ENCODE assay signal across 1 cellular context in the genomic region with DNA sequence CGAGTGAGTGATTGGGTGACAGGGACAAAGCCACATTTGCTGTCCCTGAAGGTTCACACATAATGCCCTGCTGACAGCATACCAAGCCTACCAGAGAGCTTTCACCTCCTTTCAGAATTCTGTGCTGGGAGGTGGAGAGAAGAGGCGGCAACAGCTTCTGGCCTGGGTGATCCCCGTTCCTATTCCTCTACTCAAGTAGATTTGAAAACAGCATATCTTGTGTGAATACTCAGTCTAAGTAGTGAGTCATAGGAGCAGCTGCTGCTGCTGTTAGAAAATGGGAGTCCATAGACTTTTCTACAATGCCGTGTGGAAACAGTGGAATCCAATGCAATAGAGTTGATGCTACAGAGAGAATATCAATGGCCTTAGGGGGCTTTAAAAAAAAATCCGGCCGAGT.
TF ChIP-seq lines count a peak whose summit lies in the region.

No MANE protein-coding gene starts in this region.

TF ChIP-seq in SK-N-SH treated with all-trans-retinoic acid at 6 μM for 48 hours, 23 proteins besides CTCF, POLR2A, EP300 and RAD21 (continued from another document):
- TF ChIP-seq, protein P1, sequence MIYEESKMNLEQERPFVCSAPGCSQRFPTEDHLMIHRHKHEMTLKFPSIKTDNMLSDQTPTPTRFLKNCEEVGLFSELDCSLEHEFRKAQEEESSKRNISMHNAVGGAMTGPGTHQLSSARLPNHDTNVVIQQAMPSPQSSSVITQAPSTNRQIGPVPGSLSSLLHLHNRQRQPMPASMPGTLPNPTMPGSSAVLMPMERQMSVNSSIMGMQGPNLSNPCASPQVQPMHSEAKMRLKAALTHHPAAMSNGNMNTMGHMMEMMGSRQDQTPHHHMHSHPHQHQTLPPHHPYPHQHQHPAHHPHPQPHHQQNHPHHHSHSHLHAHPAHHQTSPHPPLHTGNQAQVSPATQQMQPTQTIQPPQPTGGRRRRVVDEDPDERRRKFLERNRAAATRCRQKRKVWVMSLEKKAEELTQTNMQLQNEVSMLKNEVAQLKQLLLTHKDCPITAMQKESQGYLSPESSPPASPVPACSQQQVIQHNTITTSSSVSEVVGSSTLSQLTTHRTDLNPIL (CRISPR knock-in tag; IDR thresholded peaks at IDR 0.05; ENCODE audit: low read depth) = no peak
- TF ChIP-seq ZFP3 (CRISPR knock-in tag; IDR thresholded peaks at IDR 0.05) (no peak), ZNF565 (CRISPR knock-in tag; conservative IDR thresholded peaks at IDR 0.05; ENCODE audit: low read depth) (no peak), SNAI2 (CRISPR knock-in tag; IDR thresholded peaks at IDR 0.05) (no peak), RARB (CRISPR knock-in tag; IDR thresholded peaks at IDR 0.05) (no peak), ARNTL (CRISPR knock-in tag; IDR thresholded peaks at IDR 0.05; ENCODE audit: borderline replicate concordance, low read depth) (no peak), PPARA (CRISPR knock-in tag; IDR thresholded peaks at IDR 0.05; ENCODE audit: borderline replicate concordance) (no peak)
TF ChIP-seq in SK-N-SH treated with all-trans-retinoic acid at 6 μM for 48 hours: peak in this region for 0.
